In genomic region chr3:154356009-154356408, GRCh38 we compare ENCODE assay signal across 17 cellular contexts. TPM values are rescaled to one million over a fixed set of nuclear protein-coding genes. Genes with fewer than 3 reads are reported as not detected.
DNase-seq lines count a peak whose midpoint lies in the region; ATAC-seq and TF ChIP-seq lines count a peak whose summit lies in the region.
"Had no signal": no experiment of that assay in that cellular context is flagged by ENCODE, and none has a peak within 500 bp of the region (broad histone marks: within the 10 kb centered on the region; RNA-seq: fewer than 3 reads in every experiment).

No MANE protein-coding gene starts in this region.

- DNase-seq in mammary epithelial cell = peak; percentile 26
- no peak for DNase-seq in breast epithelium (ENCODE audit: low spot score in 2 of 2)
- peak; percentile 17 to 88 for DNase-seq in PC-9
- DNase-seq in kidney glomerular epithelial cell (lab: John Stamatoyannopoulos, UW) = peak; percentile 22
- no peak for DNase-seq in upper lobe of right lung
- no peak for DNase-seq in mesendoderm
- DNase-seq in SK-N-SH = no peak
- DNase-seq in NCI-H187 (lab: John Stamatoyannopoulos, UW) = no peak
- DNase-seq: COR-L47, DMS79 treated with DMSO at 0.1 percent for 48 hours, GDM1, GOT3, NCI-H1092 treated with DMSO at 0.1 percent for 48 hours, NCI-H1694, NCI-H2171, NCI-H774 had no signal

- no peak overlapping the region for H2BK5ac ChIP-seq in mesendoderm (ENCODE audit: low read length)

- TF ChIP-seq EP300 in SK-N-SH (IDR thresholded peaks at IDR 0.05; ENCODE audit: borderline replicate concordance in 1 of 2, low read depth in 1 of 2, low read length in 1 of 2) = no peak

- BruUV-seq in mammary epithelial cell (replicated peaks; lab: Mats Ljungman, UMichigan) (no TSS peak), PC-9 (replicated peaks; lab: Mats Ljungman, UMichigan) (no TSS peak)

- no peak overlapping the region for H2BK120ac ChIP-seq in mesendoderm (ENCODE audit: low read depth, low read length)

- H3K36me3 ChIP-seq in mammary epithelial cell (ENCODE audit: insufficient read depth, low read length) = no peaks in the 10 kb centered on the region
- no peaks in the 10 kb centered on the region for H3K36me3 ChIP-seq in breast epithelium
- H3K36me3 ChIP-seq in PC-9 (ENCODE audit: low read depth) = no peaks in the 10 kb centered on the region
- no peaks in the 10 kb centered on the region for H3K36me3 ChIP-seq in upper lobe of right lung
- no peaks in the 10 kb centered on the region for H3K36me3 ChIP-seq in mesendoderm (ENCODE audit: control insufficient read depth, insufficient read depth, low read length)
- H3K36me3 ChIP-seq in SK-N-SH (replicated peaks in 1 of 2; ENCODE audit: control insufficient read depth in 1 of 2, insufficient read depth in 2 of 2, low read length in 1 of 2) = no peaks in the 10 kb centered on the region

- H2AK5ac ChIP-seq in mesendoderm (ENCODE audit: low read length) = no peak overlapping the region

- TF ChIP-seq CTCF in mammary epithelial cell (conservative IDR thresholded peaks at IDR 0.05 in 1 of 2, IDR thresholded peaks at IDR 0.05 in 1 of 2; ENCODE audit: extremely low read depth in 1 of 2, insufficient read depth in 1 of 2, low read depth in 1 of 2, low read length in 2 of 2) (no peak), breast epithelium (IDR thresholded peaks at IDR 0.05) (no peak), PC-9 (conservative IDR thresholded peaks at IDR 0.05) (no peak), upper lobe of right lung (IDR thresholded peaks at IDR 0.05) (no peak), SK-N-SH (IDR thresholded peaks at IDR 0.05) (no peak)

- H3K4me1 ChIP-seq in mammary epithelial cell (ENCODE audit: insufficient read depth, low read length) = no peaks in the 10 kb centered on the region
- H3K4me1 ChIP-seq in breast epithelium = no peaks in the 10 kb centered on the region
- H3K4me1 ChIP-seq in PC-9 (replicated peaks; ENCODE audit: insufficient read depth) = peaks cover 9% of the 10 kb centered on the region
- H3K4me1 ChIP-seq in upper lobe of right lung = no peaks in the 10 kb centered on the region
- no peaks in the 10 kb centered on the region for H3K4me1 ChIP-seq in mesendoderm (ENCODE audit: control insufficient read depth, low read depth, low read length)
- no peaks in the 10 kb centered on the region for H3K4me1 ChIP-seq in SK-N-SH (ENCODE audit: control insufficient read depth in 1 of 2, insufficient read depth in 2 of 2, low read depth in 1 of 2, low read length in 1 of 2)
- H3K4me1 ChIP-seq: A549 had no signal

- H3F3A ChIP-seq in PC-9 (ENCODE audit: insufficient read depth, low read depth) (peaks cover 15% of the 10 kb centered on the region), SK-N-SH (replicated peaks; ENCODE audit: insufficient read depth) (no peaks in the 10 kb centered on the region)

- H3K27ac ChIP-seq in mammary epithelial cell (ENCODE audit: insufficient read depth, low read depth, low read length) (no peak overlapping the region), breast epithelium (no peak overlapping the region), PC-9 (peak overlapping the region; percentile 46), upper lobe of right lung (no peak overlapping the region), mesendoderm (ENCODE audit: low read depth, low read length) (no peak overlapping the region), SK-N-SH (ENCODE audit: low read depth in 2 of 2, low read length in 1 of 2) (no peak overlapping the region)
- H3K27ac ChIP-seq: A549 had no signal

- H4K8ac ChIP-seq in mesendoderm (ENCODE audit: low read depth, low read length) = no peak overlapping the region

- H3K27me3 ChIP-seq in mammary epithelial cell (ENCODE audit: insufficient read depth, low read length) (peaks cover 2% of the 10 kb centered on the region), breast epithelium (no peaks in the 10 kb centered on the region), PC-9 (ENCODE audit: insufficient read depth, low read depth) (no peaks in the 10 kb centered on the region), upper lobe of right lung (no peaks in the 10 kb centered on the region), mesendoderm (ENCODE audit: insufficient read depth, low read length, poor library complexity) (no peaks in the 10 kb centered on the region), SK-N-SH (ENCODE audit: insufficient read depth) (no peaks in the 10 kb centered on the region)

- CTCF ChIA-PET in mammary epithelial cell (lab: Charles Lee; ENCODE audit: low non-redundant PET) (no interaction called here), PC-9 (lab: Charles Lee) (no interaction called here), SK-N-SH (lab: Yijun Ruan, JAX) (no interaction called here)

- H3K9ac ChIP-seq in mammary epithelial cell (ENCODE audit: insufficient read depth, low read length) = no peak overlapping the region
- no peak overlapping the region for H3K9ac ChIP-seq in mesendoderm (ENCODE audit: low read length)
- H3K9ac ChIP-seq in SK-N-SH = no peak overlapping the region

- no peak overlapping the region for H3K18ac ChIP-seq in mesendoderm (ENCODE audit: low read length)

- in situ Hi-C loops in mammary epithelial cell (cut with MboI; ENCODE audit: low sequenced_read_pairs in 2 of 2) = no loop called here

- no peak overlapping the region for H3K56ac ChIP-seq in mesendoderm (ENCODE audit: low read length)

- H3K4ac ChIP-seq in mesendoderm (ENCODE audit: low read depth, low read length) = no peak overlapping the region

- no peaks in the 10 kb centered on the region for H3K79me2 ChIP-seq in mammary epithelial cell (ENCODE audit: insufficient read depth, low read length)
- H3K79me2 ChIP-seq in PC-9 (ENCODE audit: low read depth) = no peaks in the 10 kb centered on the region
- no peaks in the 10 kb centered on the region for H3K79me2 ChIP-seq in mesendoderm (ENCODE audit: control insufficient read depth, insufficient read depth, low read length)
- no peaks in the 10 kb centered on the region for H3K79me2 ChIP-seq in SK-N-SH (ENCODE audit: insufficient read depth)

- ATAC-seq in upper lobe of right lung = peak; percentile 48
- ATAC-seq: A549 had no signal

- H3K79me1 ChIP-seq in mesendoderm (ENCODE audit: low read length) = no peaks in the 10 kb centered on the region

- no peak for TF ChIP-seq POLR2A in breast epithelium (IDR thresholded peaks at IDR 0.05)

- intact Hi-C loops in mammary epithelial cell (cut with micrococcal nuclease) (no loop called here), breast epithelium (cut with DNase I; ENCODE audit: low total_unique reads) (no loop called here), PC-9 (cut with micrococcal nuclease; ENCODE audit: unreplicated experiment) (loop anchor here (1.0 kb wide), 1 partner anchor 9 kb away; no protein-coding TSS in a partner anchor), upper lobe of right lung (cut with DNase I) (no loop called here)

- H4K20me1 ChIP-seq in mammary epithelial cell (ENCODE audit: insufficient read depth, low read length) (no peaks in the 10 kb centered on the region), PC-9 (ENCODE audit: insufficient read depth) (no peaks in the 10 kb centered on the region), SK-N-SH (ENCODE audit: insufficient read depth) (no peaks in the 10 kb centered on the region)

- POLR2A ChIA-PET in PC-9 (lab: Charles Lee; ENCODE audit: unreplicated experiment) = no interaction called here
- POLR2A ChIA-PET in SK-N-SH (lab: Yijun Ruan, JAX) = no interaction called here

- H4K5ac ChIP-seq in mesendoderm (ENCODE audit: low read length) = no peak overlapping the region

- WGBS in mammary epithelial cell (ENCODE audit: low coverage, missing lambda C conversion rate) = 0% methylated on average over 1 of the region's 1 CpG
- WGBS in mesendoderm (ENCODE audit: extremely low coverage, insufficient coverage, low lambda C conversion rate) = no CpG with 5 or more reads among the region's 1 CpG
- WGBS in SK-N-SH (ENCODE audit: low lambda C conversion rate) = 10% methylated on average over 1 of the region's 1 CpG

- H3K4me2 ChIP-seq in mammary epithelial cell (ENCODE audit: insufficient read depth, low read depth, low read length) = no peak overlapping the region
- H3K4me2 ChIP-seq in PC-9 = peak overlapping the region; percentile 48
- no peak overlapping the region for H3K4me2 ChIP-seq in mesendoderm (ENCODE audit: low read length)
- no peak overlapping the region for H3K4me2 ChIP-seq in SK-N-SH
- H3K4me2 ChIP-seq: A549 had no signal

- H3K9me3 ChIP-seq in mammary epithelial cell (replicated peaks; ENCODE audit: insufficient read depth, low read length) (no peaks in the 10 kb centered on the region), breast epithelium (no peaks in the 10 kb centered on the region), PC-9 (ENCODE audit: insufficient read depth, low read depth) (0 out of 2 replicates have a peak, but pooled peaks cover 4% of the 10 kb centered on the region), upper lobe of right lung (no peaks in the 10 kb centered on the region), SK-N-SH (no peaks in the 10 kb centered on the region)
- H3K9me3 ChIP-seq: A549 had no signal

- H2AFZ ChIP-seq in mammary epithelial cell (ENCODE audit: low read depth, low read length) (no peak overlapping the region), PC-9 (no peak overlapping the region), SK-N-SH (ENCODE audit: low read depth) (no peak overlapping the region)

- no peak overlapping the region for H3K23ac ChIP-seq in mesendoderm (ENCODE audit: low read length)

- no peak overlapping the region for H2BK15ac ChIP-seq in mesendoderm (replicated peaks; ENCODE audit: low read depth)

- dilution Hi-C loops in mammary epithelial cell (cut with HindIII; ENCODE audit: low sequenced_read_pairs) = no loop called here

- H3K9me2 ChIP-seq in PC-9 (ENCODE audit: insufficient read depth) = no peaks in the 10 kb centered on the region
- H3K9me2 ChIP-seq in SK-N-SH = no peaks in the 10 kb centered on the region

- H3K4me3 ChIP-seq in mammary epithelial cell (replicated peaks in 1 of 3; ENCODE audit: insufficient read depth in 1 of 3, low read depth in 2 of 3, low read length in 3 of 3) (no peak overlapping the region), breast epithelium (no peak overlapping the region), PC-9 (no peak overlapping the region), upper lobe of right lung (no peak overlapping the region), mesendoderm (ENCODE audit: low read length) (no peak overlapping the region), SK-N-SH (ENCODE audit: low read depth in 2 of 2, low read length in 1 of 2) (no peak overlapping the region)
- H3K4me3 ChIP-seq: A549 had no signal

- no peak for TF ChIP-seq RAD21 in SK-N-SH (IDR thresholded peaks at IDR 0.05; ENCODE audit: low read length)

TF ChIP-seq in SK-N-SH, 30 proteins besides CTCF, POLR2A, EP300 and RAD21:
- TF ChIP-seq FOSL2 (IDR thresholded peaks at IDR 0.05; ENCODE audit: borderline replicate concordance, low read depth) = no peak

RNA-seq across cellular contexts. Expression of gene DHX36, which starts 31.7 kb away (rescaled TPM):
- total RNA-seq in mammary epithelial cell (10 to 100 TPM; 50.8 to 63.1 TPM), breast epithelium (100 to 1,000 TPM in 1 of 3 donors, 10 to 100 TPM in 2; 46.1 to 122 (median 88.8) TPM), PC-9 (2021) (64.2 and 87.2 TPM in 2 replicates), upper lobe of right lung (58.4 TPM)
- polyA plus RNA-seq in mammary epithelial cell (34.0 TPM), SK-N-SH (2012; rRNA removed) (22.8 and 33.0 TPM in 2 replicates)
- 59.7 TPM for polyA minus RNA-seq in mammary epithelial cell
- polyA plus RNA-seq in mesendoderm (2013, experiment 1 of 2) = 74.0 TPM
- 73.2 TPM for polyA plus RNA-seq in mesendoderm (2013, experiment 2 of 2)
- 36.7 and 45.6 TPM in 2 replicates for polyA plus RNA-seq in SK-N-SH (2012; cell fraction: cytosol; rRNA removed)
- polyA plus RNA-seq in SK-N-SH (2012; cell fraction: nucleus; rRNA removed) = 30.2 and 65.9 TPM in 2 replicates

Comparison
In these comparisons a context has a peak if more than half of its experiments do, and no peak if none do; other contexts are left out.
1. DNase-seq: peak in mammary epithelial cell (single experiment), PC-9 (2 of 2) and kidney glomerular epithelial cell (single experiment); none in breast epithelium (0 of 2), upper lobe of right lung (single experiment), mesendoderm (single experiment), SK-N-SH (single experiment) and NCI-H187 (0 of 2).